In genomic region chr7:100942038-100942774, GRCh38 we compare ENCODE assay signal across 17 cellular contexts. TPM values are rescaled to one million over a fixed set of nuclear protein-coding genes. Genes with fewer than 3 reads are reported as not detected.
DNase-seq lines count a peak whose midpoint lies in the region; ATAC-seq, FAIRE-seq and TF ChIP-seq lines count a peak whose summit lies in the region.
"Had no signal": no experiment of that assay in that cellular context is flagged by ENCODE, and none has a peak within 500 bp of the region (broad histone marks: within the 10 kb centered on the region; RNA-seq: fewer than 3 reads in every experiment).

No MANE protein-coding gene starts in this region.

- peaks cover 2% of the 10 kb centered on the region; the same call in 1 of the 2 replicates for H3K23me2 ChIP-seq in H1 (ENCODE audit: low read depth, low read length)

- peaks cover 2 to 4% of the 10 kb centered on the region in 2 experiments; a peak in 2 of 4 replicates for H3K9me3 ChIP-seq in H1 (ENCODE audit: insufficient read depth in 2 of 2, low read depth in 1 of 2, low read length in 1 of 2)
- H3K9me3 ChIP-seq in prostate gland = no peaks in the 10 kb centered on the region
- H3K9me3 ChIP-seq: neutrophil, thoracic aorta had no signal

- peak overlapping the region; percentile 38 for H4K91ac ChIP-seq in H1 (replicated peaks; ENCODE audit: insufficient read length, low read length)

- H3K27ac ChIP-seq in H1 (ENCODE audit: low read depth, low read length) (no peak overlapping the region), prostate gland (peak overlapping the region; percentile 59 to 65), brain microvascular endothelial cell (no peak overlapping the region)
- H3K27ac ChIP-seq: neutrophil, spleen, thoracic aorta had no signal

- 91% methylated on average over 9 of the region's 9 CpGs; no CpG with 5 or more reads in 1 of the 2 experiments for WGBS in H1 (ENCODE audit: extremely low coverage in 1 of 2, insufficient coverage in 1 of 2, insufficient read length in 1 of 2, insufficient replicate concordance in 2 of 2, low coverage in 1 of 2, low lambda C conversion rate in 2 of 2, missing lambda C conversion rate in 1 of 2), 2 experiments
- WGBS in prostate gland = 27% methylated on average over 9 of the region's 9 CpGs

- H3K27me3 ChIP-seq in H1 (replicated peaks in 1 of 4; ENCODE audit: control insufficient read depth in 3 of 4, extremely low read depth in 1 of 4, insufficient read depth in 3 of 4, low read length in 3 of 4) (no peaks in the 10 kb centered on the region), prostate gland (replicated peaks; ENCODE audit: insufficient read depth) (no peaks in the 10 kb centered on the region), brain microvascular endothelial cell (replicated peaks) (no peaks in the 10 kb centered on the region)

- peak overlapping the region; percentile 48 for H2BK120ac ChIP-seq in H1 (replicated peaks; ENCODE audit: low read depth, low read length)

- no peak overlapping the region for H3K23ac ChIP-seq in H1 (ENCODE audit: insufficient read length)

- H4K20me1 ChIP-seq in H1 (replicated peaks in 1 of 2; ENCODE audit: control insufficient read depth in 1 of 2, insufficient read depth in 2 of 2, low read length in 2 of 2) = no peaks in the 10 kb centered on the region

- no peak overlapping the region for H3K14ac ChIP-seq in H1 (ENCODE audit: insufficient read length)

- H3K4ac ChIP-seq in H1 (replicated peaks; ENCODE audit: insufficient read length, low read depth, low read length) = no peak overlapping the region

- H3K4me3 ChIP-seq in H1 (ENCODE audit: extremely low read depth in 1 of 4, insufficient read depth in 2 of 4, low read depth in 3 of 4, low read length in 4 of 4) (no peak overlapping the region), prostate gland (no peak overlapping the region), brain microvascular endothelial cell (ENCODE audit: low read depth, low read length) (no peak overlapping the region)
- H3K4me3 ChIP-seq: lung, spleen, thoracic aorta had no signal

- no peak overlapping the region for H2AFZ ChIP-seq in H1 (ENCODE audit: low read length)

- H3K79me2 ChIP-seq in H1 (ENCODE audit: control insufficient read depth in 1 of 2, insufficient read depth in 2 of 2, low read length in 2 of 2) = no peaks in the 10 kb centered on the region

- no peaks in the 10 kb centered on the region for H3K79me1 ChIP-seq in H1 (ENCODE audit: low read depth, low read length)

- no peak for TF ChIP-seq CTCF in H1 (IDR thresholded peaks at IDR 0.05; ENCODE audit: control extremely low read depth in 1 of 3, insufficient read depth in 1 of 3, low read depth in 1 of 3, low read length in 3 of 3)
- TF ChIP-seq CTCF in prostate gland (IDR thresholded peaks at IDR 0.05) = peak in 1 of 4 experiments; percentile 11
- no peak for TF ChIP-seq CTCF in brain microvascular endothelial cell (IDR thresholded peaks at IDR 0.05; ENCODE audit: low read depth, low read length, missing control alignments)

- intact Hi-C loops in prostate gland (cut with DNase I) = no loop called here

- H2BK15ac ChIP-seq in H1 (ENCODE audit: low read length) = no peak overlapping the region

- H3K4me2 ChIP-seq in H1 (ENCODE audit: insufficient read depth in 1 of 2, low read depth in 2 of 2, low read length in 2 of 2) = no peak overlapping the region

- H2BK20ac ChIP-seq in H1 (ENCODE audit: low read length) = 0 out of 2 replicates have a peak overlapping the region, but pooled peaks have one; percentile 82

- no peak overlapping the region for H3K56ac ChIP-seq in H1 (replicated peaks; ENCODE audit: insufficient read length, low read depth, low read length)

- H3K36me3 ChIP-seq in H1 (ENCODE audit: control insufficient read depth in 2 of 4, insufficient read depth in 4 of 4, low read length in 3 of 4) = no peaks in the 10 kb centered on the region
- H3K36me3 ChIP-seq in prostate gland = no peaks in the 10 kb centered on the region
- H3K36me3 ChIP-seq in brain microvascular endothelial cell (replicated peaks) = no peaks in the 10 kb centered on the region
- H3K36me3 ChIP-seq: neutrophil, spleen, thoracic aorta had no signal

- no peak for TF ChIP-seq RAD21 in H1 (IDR thresholded peaks at IDR 0.05 in 1 of 2, conservative IDR thresholded peaks at IDR 0.05 in 1 of 2; ENCODE audit: low read depth in 2 of 2, low read length in 2 of 2)

- H4K8ac ChIP-seq in H1 (ENCODE audit: extremely low read depth, insufficient read depth, low read length) = no peak overlapping the region

- no peak for TF ChIP-seq POLR2A in H1 (IDR thresholded peaks at IDR 0.05; ENCODE audit: control extremely low read depth in 1 of 2, low read depth in 2 of 2, low read length in 2 of 2)
- TF ChIP-seq POLR2A in prostate gland (IDR thresholded peaks at IDR 0.05) = no peak

- ATAC-seq in GM18511 (IDR thresholded peaks at IDR 0.05; ENCODE audit: unreplicated experiment) = no peak
- ATAC-seq: activated CD8-positive, alpha-beta T cell treated with anti-CD3 and anti-CD28 coated beads for 36 hours had no signal

- H2BK12ac ChIP-seq in H1 (ENCODE audit: low read depth, low read length) = no peak overlapping the region

- peak; percentile 39 for DNase-seq in GM04504 (ENCODE audit: low read depth)
- DNase-seq in NCI-H69 (lab: John Stamatoyannopoulos, UW) = peak; percentile 77
- no peak for DNase-seq in H1 (ENCODE audit: low read depth in 1 of 2, low spot score in 2 of 2)
- DNase-seq in prostate gland (ENCODE audit: low spot score) = peak; percentile 75
- no peak for DNase-seq in NCI-H82 (lab: John Stamatoyannopoulos, UW)
- no peak for DNase-seq in stimulated activated CD4-positive, alpha-beta T cell treated with anti-CD3 and anti-CD28 coated beads, Interleukin-4, amount 100 ng/mL, for 4 hours
- no peak for DNase-seq in brain microvascular endothelial cell
- DNase-seq: activated CD8-positive, alpha-beta T cell treated with anti-CD3 and anti-CD28 coated beads for 36 hours; hippocampal formation; Karpas-422; NCI-H2107; spleen; T1000 had no signal

- no peak for FAIRE-seq in H1 (lab: Jason Lieb, UNC)

- in situ Hi-C loops in brain microvascular endothelial cell (cut with HindIII; ENCODE audit: low pct_ligation_motif_present, low sequenced_read_pairs) = no loop called here

- CTCF ChIA-PET in H1 (lab: Charles Lee; ENCODE audit: partially characterized antibody) = interaction anchor here (0.6 to 1.4 kb wide), 2 partner anchors 30 to 77 kb away, joined by 3 to 4 read pairs; partner anchors contain the start of gene MUC17

- H3K4me1 ChIP-seq in H1 (replicated peaks in 1 of 4; ENCODE audit: control insufficient read depth in 3 of 4, insufficient read depth in 4 of 4, low read length in 3 of 4) (peaks cover 0 to 6% (median 4%) of the 10 kb centered on the region in 4 experiments; a peak in 3 of 7 replicates), prostate gland (replicated peaks) (no peaks in the 10 kb centered on the region)
- H3K4me1 ChIP-seq: spleen had no signal

- H3K18ac ChIP-seq in H1 (ENCODE audit: extremely low read depth, low read length) = no peak overlapping the region; the same call in 1 of the 2 replicates

- no peak overlapping the region for H2AK5ac ChIP-seq in H1 (ENCODE audit: low read depth, low read length)

- no peak for TF ChIP-seq EP300 in H1 (IDR thresholded peaks at IDR 0.05; ENCODE audit: borderline replicate concordance in 1 of 2, low read depth in 2 of 2, low read length in 2 of 2)

- POLR2A ChIA-PET in H1 (lab: Charles Lee; ENCODE audit: partially characterized antibody) = interaction anchor here (1.8 kb wide), 1 partner anchor 9 kb away, joined by 5 read pairs; no protein-coding TSS in a partner anchor

- no peak overlapping the region for H2BK5ac ChIP-seq in H1 (ENCODE audit: low read depth, low read length)

- no peak overlapping the region for H3K9ac ChIP-seq in H1 (replicated peaks in 1 of 4; ENCODE audit: extremely low read depth in 1 of 4, low read depth in 3 of 4, low read length in 3 of 4)

- no peak overlapping the region for H4K5ac ChIP-seq in H1 (ENCODE audit: insufficient read length, low read depth, low read length)

RNA-seq across cellular contexts. Expression of gene MUC3A, which starts 7.1 kb away (rescaled TPM):
- 43.9 and 44.6 TPM in 2 replicates for total RNA-seq in H1 (2021; fragmentation: NEBNext Ultra II Directional; extraction: Animal tissue kit (Norgen Biotek cat#: 25700))
- 15.4 and 27.2 TPM in 2 replicates for polyA plus RNA-seq in H1 (2011; rRNA removed)
- 7.0 TPM for polyA plus RNA-seq in H1 (2011; cell fraction: cytosol; rRNA removed)
- polyA plus RNA-seq in H1 (2011; cell fraction: nucleus; rRNA removed) = 15.8 TPM
- 34.2 to 38.8 TPM (median 37.1 TPM) in 4 replicates for polyA plus RNA-seq in H1 (2012, experiment 1 of 2)
- polyA plus RNA-seq in H1 (2012, experiment 2 of 2) = 39.8 TPM
- 64.8 TPM for polyA plus RNA-seq in H1 (2013, experiment 1 of 2)
- 68.9 TPM for polyA plus RNA-seq in H1 (2013, experiment 2 of 2)
- polyA minus RNA-seq in H1 (2011; rRNA and poly(A)+ RNA removed) = 5.2 and 12.2 TPM in 2 replicates
- polyA minus RNA-seq in H1 (2011; cell fraction: cytosol; rRNA and poly(A)+ RNA removed) = 13.4 TPM
- polyA minus RNA-seq in H1 (2011; cell fraction: nucleus; rRNA and poly(A)+ RNA removed) = 7.9 TPM
- 10 to 100 TPM; 28.8 to 46.0 TPM for total RNA-seq in prostate gland
- total RNA-seq: activated CD8-positive, alpha-beta T cell treated with anti-CD3 and anti-CD28 coated beads for 36 hours had no signal

RNA-seq across cellular contexts. Expression of gene MUC12, which starts 27.2 kb away (rescaled TPM):
- total RNA-seq in H1 (2021; fragmentation: NEBNext Ultra II Directional; extraction: Animal tissue kit (Norgen Biotek cat#: 25700)) = 7.0 and 7.7 TPM in 2 replicates
- polyA plus RNA-seq in H1 (2011; rRNA removed) = 13.5 and 16.2 TPM in 2 replicates
- polyA plus RNA-seq in H1 (2011; cell fraction: cytosol; rRNA removed) = 8.4 TPM
- 8.0 TPM for polyA plus RNA-seq in H1 (2011; cell fraction: nucleus; rRNA removed)
- polyA plus RNA-seq in H1 (2012, experiment 1 of 2) = 8.9 to 12.8 TPM (median 11.4 TPM) in 4 replicates
- 20.3 TPM for polyA plus RNA-seq in H1 (2012, experiment 2 of 2)
- 11.1 TPM for polyA plus RNA-seq in H1 (2013, experiment 1 of 2)
- polyA plus RNA-seq in H1 (2013, experiment 2 of 2) = 10.6 TPM
- polyA minus RNA-seq in H1 (2011; rRNA and poly(A)+ RNA removed) = 1.1 and 1.3 TPM in 2 replicates
- 2.6 TPM for polyA minus RNA-seq in H1 (2011; cell fraction: cytosol; rRNA and poly(A)+ RNA removed)
- 2.5 TPM for polyA minus RNA-seq in H1 (2011; cell fraction: nucleus; rRNA and poly(A)+ RNA removed)
- total RNA-seq in prostate gland = 10 to 100 TPM in 1 of 2 donors, 1 to 10 TPM in 1; 4.0 to 20.9 TPM
- total RNA-seq: thoracic aorta had no signal

RNA-seq across cellular contexts. Expression of gene ACHE, which starts 46.5 kb away (rescaled TPM):
- 4.3 and 4.8 TPM in 2 replicates for total RNA-seq in H1 (2021; fragmentation: NEBNext Ultra II Directional; extraction: Animal tissue kit (Norgen Biotek cat#: 25700))
- polyA plus RNA-seq in H1 (2011; rRNA removed) = 1.4 and 2.8 TPM in 2 replicates
- polyA plus RNA-seq in H1 (2011; cell fraction: cytosol; rRNA removed) = 1.8 TPM
- polyA plus RNA-seq in H1 (2011; cell fraction: nucleus; rRNA removed) = 7.7 TPM
- 1.6 to 2.9 TPM (median 2.2 TPM) in 4 replicates for polyA plus RNA-seq in H1 (2012, experiment 1 of 2)
- polyA plus RNA-seq in H1 (2012, experiment 2 of 2) = 1.2 TPM
- 6.7 TPM for polyA plus RNA-seq in H1 (2013, experiment 1 of 2)
- 6.3 TPM for polyA plus RNA-seq in H1 (2013, experiment 2 of 2)
- polyA minus RNA-seq in H1 (2011; rRNA and poly(A)+ RNA removed) = 0.44 and 0.95 TPM in 2 replicates
- 2.3 TPM for polyA minus RNA-seq in H1 (2011; cell fraction: cytosol; rRNA and poly(A)+ RNA removed)
- 2.3 TPM for polyA minus RNA-seq in H1 (2011; cell fraction: nucleus; rRNA and poly(A)+ RNA removed)
- 10 to 100 TPM in 1 of 2 donors, 1 to 10 TPM in 1; 6.6 to 17.5 TPM for total RNA-seq in prostate gland

RNA-seq across cellular contexts. Expression of gene UFSP1, which starts 52.7 kb away (rescaled TPM):
- 4.3 and 4.8 TPM in 2 replicates for total RNA-seq in H1 (2021; fragmentation: NEBNext Ultra II Directional; extraction: Animal tissue kit (Norgen Biotek cat#: 25700))
- 1.6 and 2.1 TPM in 2 replicates for polyA plus RNA-seq in H1 (2011; rRNA removed)
- polyA plus RNA-seq in H1 (2011; cell fraction: cytosol; rRNA removed) = 2.0 TPM
- 3.2 TPM for polyA plus RNA-seq in H1 (2011; cell fraction: nucleus; rRNA removed)
- 1.9 to 3.0 TPM (median 2.0 TPM) in 4 replicates for polyA plus RNA-seq in H1 (2012, experiment 1 of 2)
- 1.5 TPM for polyA plus RNA-seq in H1 (2012, experiment 2 of 2)
- 1.6 TPM for polyA plus RNA-seq in H1 (2013, experiment 1 of 2)
- 1.5 TPM for polyA plus RNA-seq in H1 (2013, experiment 2 of 2)
- 1.8 and 4.7 TPM in 2 replicates for polyA minus RNA-seq in H1 (2011; rRNA and poly(A)+ RNA removed)
- 7.5 TPM for polyA minus RNA-seq in H1 (2011; cell fraction: cytosol; rRNA and poly(A)+ RNA removed)
- 16.2 TPM for polyA minus RNA-seq in H1 (2011; cell fraction: nucleus; rRNA and poly(A)+ RNA removed)
- total RNA-seq in prostate gland = 1 to 10 TPM; 6.4 to 8.4 TPM

Comparison
In these comparisons a context has a peak if more than half of its experiments do, and no peak if none do; other contexts are left out.
1. DNase-seq: peak in GM04504 (single experiment), NCI-H69 (single experiment) and prostate gland (single experiment); none in H1 (0 of 2), NCI-H82 (single experiment), stimulated activated CD4-positive, alpha-beta T cell treated with anti-CD3 and anti-CD28 coated beads, Interleukin-4, amount 100 ng/mL, for 4 hours (0 of 2) and brain microvascular endothelial cell (single experiment).
2. H3K27ac ChIP-seq: peak in prostate gland (2 of 2); none in H1 (single experiment) and brain microvascular endothelial cell (single experiment).